ENCODE assay signal across 8 cellular contexts in the genomic region with DNA sequence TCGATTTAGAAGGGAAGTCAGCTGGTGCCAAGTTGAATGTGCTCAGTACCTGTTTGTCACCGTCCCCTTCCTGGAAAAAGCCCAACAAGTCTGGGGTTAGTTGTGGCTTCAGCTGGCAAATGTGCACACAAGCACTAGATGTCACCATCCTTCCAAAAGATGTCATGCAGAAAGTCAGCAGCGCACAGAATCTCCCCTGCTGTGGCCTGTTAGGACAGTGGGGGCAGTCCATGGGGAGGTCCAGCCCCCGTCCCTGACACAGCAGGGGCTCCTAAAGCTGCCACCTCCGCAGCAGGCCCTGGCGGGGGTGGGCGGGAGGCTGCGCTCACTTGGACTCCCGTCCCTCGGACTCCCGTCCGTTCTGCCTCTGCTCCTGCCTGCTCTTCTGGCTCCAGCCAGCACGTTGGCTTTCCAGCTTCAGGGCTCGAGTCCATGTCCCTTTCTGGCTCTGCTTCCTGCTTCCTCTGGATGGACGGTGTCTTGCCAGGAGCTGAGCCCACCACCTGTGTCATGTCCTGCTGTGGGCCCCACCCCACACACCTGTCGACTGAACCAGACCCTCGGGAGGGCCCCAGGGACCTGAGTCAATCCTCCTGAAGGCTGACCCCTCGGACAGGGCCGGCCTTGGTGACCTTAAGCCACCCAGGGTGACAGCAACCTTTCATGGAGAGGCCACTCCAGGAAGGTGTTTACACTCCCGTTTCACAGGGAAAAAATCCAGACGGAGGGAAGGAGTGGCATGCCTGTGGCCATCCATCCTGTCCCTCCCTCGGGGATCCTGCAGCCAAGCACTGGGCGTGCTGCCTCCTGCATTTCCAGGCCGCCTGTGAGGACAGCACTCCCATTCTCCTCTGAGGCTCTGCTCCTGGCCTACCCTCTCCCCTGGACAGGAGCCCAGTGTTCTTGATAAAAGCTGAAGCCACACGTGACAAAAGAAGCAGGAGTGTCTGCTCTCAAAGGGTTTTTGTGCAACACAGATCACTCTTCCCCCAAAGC. TPM values are rescaled to one million over a fixed set of nuclear protein-coding genes. Genes with fewer than 3 reads are reported as not detected.
DNase-seq lines count a peak whose midpoint lies in the region; ATAC-seq, FAIRE-seq and TF ChIP-seq lines count a peak whose summit lies in the region.

No MANE protein-coding gene starts in this region.

- peak; percentile 49 for TF ChIP-seq CTCF in HFF-Myc (IDR thresholded peaks at IDR 0.05; ENCODE audit: low read depth, low read length, missing control alignments)
- peak; percentile 26 to 37 (median 27); a peak in 4 of 6 replicates for TF ChIP-seq CTCF in K562 (IDR thresholded peaks at IDR 0.05 in 2 of 3, conservative IDR thresholded peaks at IDR 0.05 in 1 of 3; ENCODE audit: insufficient read depth in 2 of 3, low read depth in 1 of 3, low read length in 3 of 3)

- H2AFZ ChIP-seq in K562 (ENCODE audit: low read depth, low read length) = no peak overlapping the region

- no peaks in the 10 kb centered on the region for H3K4me1 ChIP-seq in CD4-positive, CD25-positive, alpha-beta regulatory T cell (ENCODE audit: control insufficient read depth, insufficient read depth, low read length, poor library complexity, severe bottlenecking)
- peaks cover 0 to 5% of the 10 kb centered on the region in 2 experiments; a peak in 1 of 5 replicates for H3K4me1 ChIP-seq in K562 (replicated peaks in 1 of 2; ENCODE audit: control insufficient read depth in 2 of 2, insufficient read depth in 2 of 2, low read length in 2 of 2)

- H3K36me3 Mint-ChIP-seq in CD4-positive, CD25-positive, alpha-beta regulatory T cell = no peaks in the 10 kb centered on the region

- no peaks in the 10 kb centered on the region for H4K20me1 ChIP-seq in K562 (replicated peaks; ENCODE audit: control insufficient read depth, insufficient read depth, low read length)

- no peaks in the 10 kb centered on the region for H3K36me3 ChIP-seq in CD4-positive, CD25-positive, alpha-beta regulatory T cell (ENCODE audit: control insufficient read depth, insufficient read depth, low read length)
- no peaks in the 10 kb centered on the region for H3K36me3 ChIP-seq in K562 (ENCODE audit: control insufficient read depth, insufficient read depth, low read length)

- peak; percentile 49 for FAIRE-seq in K562 (lab: Jason Lieb, UNC)

- H3K9ac ChIP-seq in K562 (ENCODE audit: insufficient read depth in 1 of 2, low read depth in 2 of 2, low read length in 2 of 2) = no peak overlapping the region

- in situ Hi-C loops in K562 (cut with MboI) = no loop called here

- H3K9me3 Mint-ChIP-seq in CD4-positive, CD25-positive, alpha-beta regulatory T cell = no peaks in the 10 kb centered on the region

- POLR2A ChIA-PET in K562 (lab: Yijun Ruan, JAX) = interaction anchor here (0.6 to 0.7 kb wide), 2 partner anchors 14 to 42 kb away, joined by 3 read pairs; no protein-coding TSS in a partner anchor

- BruUV-seq in K562 (replicated peaks; lab: Mats Ljungman, UMichigan) = no TSS peak

- H3K79me2 ChIP-seq in K562 (ENCODE audit: control insufficient read depth, insufficient read depth, low read length) = no peaks in the 10 kb centered on the region

- H3K27ac ChIP-seq in CD4-positive, CD25-positive, alpha-beta regulatory T cell (ENCODE audit: insufficient read depth, low read length, poor library complexity, severe bottlenecking) = no peak overlapping the region
- no peak overlapping the region for H3K27ac ChIP-seq in K562 (ENCODE audit: extremely low read depth, low read depth, low read length)

- H3K9me1 ChIP-seq in K562 (ENCODE audit: control insufficient read depth, insufficient read depth, low read length) = no peaks in the 10 kb centered on the region

- no peak for TF ChIP-seq POLR2A in K562 (conservative IDR thresholded peaks at IDR 0.05)

- no peaks in the 10 kb centered on the region for H3K9me3 ChIP-seq in CD4-positive, CD25-positive, alpha-beta regulatory T cell (ENCODE audit: control insufficient read depth in 2 of 2, low read length in 2 of 2)
- H3K9me3 ChIP-seq in K562 (replicated peaks; ENCODE audit: control insufficient read depth, insufficient read depth, low read depth, low read length) = no peaks in the 10 kb centered on the region

- intact Hi-C loops in K562 (cut with micrococcal nuclease) = loop anchor here (10.0 kb wide), 1 partner anchor 163 kb away; no protein-coding TSS in a partner anchor

- peak; percentile 59 to 76 for ATAC-seq in CD4-positive, CD25-positive, alpha-beta regulatory T cell (ENCODE audit: low read depth in 2 of 2)
- peak; percentile 78 for ATAC-seq in K562
- no peak for ATAC-seq in GM19397 (IDR thresholded peaks at IDR 0.05; ENCODE audit: unreplicated experiment)
- ATAC-seq in HG02973 (IDR thresholded peaks at IDR 0.05; ENCODE audit: unreplicated experiment) = no peak

- peaks cover 15% of the 10 kb centered on the region for H3K27me3 Mint-ChIP-seq in CD4-positive, CD25-positive, alpha-beta regulatory T cell

- peak; percentile 11 to 56; a peak in 2 of 4 replicates for TF ChIP-seq RAD21 in K562 (CRISPR knock-in tag; conservative IDR thresholded peaks at IDR 0.05 in 1 of 2, IDR thresholded peaks at IDR 0.05 in 1 of 2)

- peak overlapping the region in 1 of 3 donors; percentile 31 for H3K27ac Mint-ChIP-seq in CD4-positive, CD25-positive, alpha-beta regulatory T cell

- TF ChIP-seq EP300 in K562 (IDR thresholded peaks at IDR 0.05; ENCODE audit: low read length) = no peak

- DNase-seq in CD4-positive, CD25-positive, alpha-beta regulatory T cell = peak in 2 of 3 donors; percentile 41 to 81
- no peak for DNase-seq in HFF-Myc (ENCODE audit: extremely low read depth, low read depth)
- peak; percentile 40 to 57 for DNase-seq in SHP77 (lab: John Stamatoyannopoulos, UW)
- DNase-seq in K562 (ENCODE audit: extremely low read depth in 1 of 4, low spot score in 3 of 4) = peak in 2 of 4 experiments; percentile 15
- DNase-seq in iris pigment epithelial cell (ENCODE audit: low read depth) = peak; percentile 57
- peak; percentile 53 to 56 for DNase-seq in stimulated activated CD4-positive, alpha-beta T cell treated with anti-CD3 and anti-CD28 coated beads, Interleukin-15, amount 100 ng/mL, for 48 hours (ENCODE audit: low read depth in 2 of 2)

- CTCF ChIA-PET in K562 (lab: Yijun Ruan, JAX; ENCODE audit: low intra/inter-chr PET ratio) = no interaction called here

- 0% methylated on average over 12 of the region's 25 CpGs for WGBS in K562 (ENCODE audit: insufficient coverage, low coverage, missing lambda C conversion rate)

- H3K27me3 ChIP-seq in CD4-positive, CD25-positive, alpha-beta regulatory T cell (ENCODE audit: control insufficient read depth, insufficient read depth, low read length) = no peaks in the 10 kb centered on the region
- H3K27me3 ChIP-seq in K562 (ENCODE audit: control insufficient read depth in 2 of 2, insufficient read depth in 2 of 2, low read length in 2 of 2) = peaks cover 4 to 55% of the 10 kb centered on the region in 2 experiments; a peak in 3 of 5 replicates

- H3K4me3 ChIP-seq in CD4-positive, CD25-positive, alpha-beta regulatory T cell (ENCODE audit: low read depth, low read length) = no peak overlapping the region
- no peak overlapping the region for H3K4me3 ChIP-seq in HFF-Myc (replicated peaks; ENCODE audit: low read depth, low read length)
- H3K4me3 ChIP-seq in K562 = no peak overlapping the region

- no peak overlapping the region for H3K4me3 Mint-ChIP-seq in CD4-positive, CD25-positive, alpha-beta regulatory T cell

- H3K4me1 Mint-ChIP-seq in CD4-positive, CD25-positive, alpha-beta regulatory T cell = peaks cover 0 to 6% (median 0%) of the 10 kb centered on the region in 4 donors

- no peak overlapping the region for H3K4me2 ChIP-seq in K562 (ENCODE audit: insufficient read depth, low read length)

RNA-seq across cellular contexts. Expression of gene RAB17, which starts 8.5 kb away (rescaled TPM):
- not detected for total RNA-seq in CD4-positive, CD25-positive, alpha-beta regulatory T cell
- not detected for polyA plus RNA-seq in CD4-positive, CD25-positive, alpha-beta regulatory T cell
- 0.09 TPM in 1 of 2 replicates, not detected in the other for total RNA-seq in K562 (2011; cell fraction: chromatin; rRNA removed; ENCODE audit: low replicate concordance)
- not detected in 2 replicates for total RNA-seq in K562 (2011; cell fraction: nucleolus; rRNA removed)
- total RNA-seq in K562 (2011; cell fraction: nucleoplasm; rRNA removed) = not detected in 2 replicates
- total RNA-seq in K562 (2014; rRNA removed) (not detected in 2 replicates), K562 (2014; rRNA removed; fragmentation: Illumina TruSeq; extraction: Trizol) (not detected in 2 replicates), K562 (2015; rRNA removed; fragmentation: Illumina TruSeq; extraction: Trizol) (not detected in 2 replicates), K562 (2021) (0.13 and 0.16 TPM in 2 replicates)
- polyA plus RNA-seq in K562 (2011; rRNA removed) (not detected in 2 replicates), K562 (2014; fragmentation: Illumina TruSeq; extraction: Trizol) (not detected in 2 replicates), K562 (2014; fragmentation: Nextera tagmentation; extraction: Ambion mirVana) (not detected), K562 (2014; rRNA removed) (not detected in 2 replicates)
- not detected in 2 replicates for polyA plus RNA-seq in K562 (2011; cell fraction: cytosol; rRNA removed)
- polyA plus RNA-seq in K562 (2011; cell fraction: nucleus; rRNA removed) = not detected in 2 replicates
- polyA plus RNA-seq in K562 (2012) = not detected in 2 replicates
- not detected in 2 replicates for polyA minus RNA-seq in K562 (2011; rRNA and poly(A)+ RNA removed)
- not detected in 2 replicates for polyA minus RNA-seq in K562 (2011; cell fraction: cytosol; rRNA and poly(A)+ RNA removed)
- not detected in 2 replicates for polyA minus RNA-seq in K562 (2011; cell fraction: nucleus; rRNA and poly(A)+ RNA removed)

RNA-seq across cellular contexts. Expression of gene PRLH, which starts 15.7 kb away (rescaled TPM):
- total RNA-seq in CD4-positive, CD25-positive, alpha-beta regulatory T cell = not detected
- polyA plus RNA-seq in CD4-positive, CD25-positive, alpha-beta regulatory T cell = not detected
- total RNA-seq in K562 (2011; cell fraction: chromatin; rRNA removed; ENCODE audit: low replicate concordance) = not detected in 2 replicates
- total RNA-seq in K562 (2011; cell fraction: nucleolus; rRNA removed) = not detected in 2 replicates
- total RNA-seq in K562 (2011; cell fraction: nucleoplasm; rRNA removed) = not detected in 2 replicates
- total RNA-seq in K562 (2014; rRNA removed) (not detected in 2 replicates), K562 (2014; rRNA removed; fragmentation: Illumina TruSeq; extraction: Trizol) (not detected in 2 replicates), K562 (2015; rRNA removed; fragmentation: Illumina TruSeq; extraction: Trizol) (not detected in 2 replicates), K562 (2021) (not detected in 2 replicates)
- polyA plus RNA-seq in K562 (2011; rRNA removed) (not detected in 2 replicates), K562 (2014; fragmentation: Illumina TruSeq; extraction: Trizol) (not detected in 2 replicates), K562 (2014; fragmentation: Nextera tagmentation; extraction: Ambion mirVana) (not detected), K562 (2014; rRNA removed) (not detected in 2 replicates)
- polyA plus RNA-seq in K562 (2011; cell fraction: cytosol; rRNA removed) = not detected in 2 replicates
- polyA plus RNA-seq in K562 (2011; cell fraction: nucleus; rRNA removed) = not detected in 2 replicates
- not detected in 2 replicates for polyA plus RNA-seq in K562 (2012)
- polyA minus RNA-seq in K562 (2011; rRNA and poly(A)+ RNA removed) = not detected in 2 replicates
- polyA minus RNA-seq in K562 (2011; cell fraction: cytosol; rRNA and poly(A)+ RNA removed) = not detected in 2 replicates
- polyA minus RNA-seq in K562 (2011; cell fraction: nucleus; rRNA and poly(A)+ RNA removed) = not detected in 2 replicates

RNA-seq across cellular contexts. Expression of gene LRRFIP1, which starts 45.3 kb away (rescaled TPM):
- 183 TPM for total RNA-seq in CD4-positive, CD25-positive, alpha-beta regulatory T cell
- 100 to 1,000 TPM in 1 of 4 donors, 10 to 100 TPM in 3; 69.4 to 107 (median 77.1) TPM for polyA plus RNA-seq in CD4-positive, CD25-positive, alpha-beta regulatory T cell
- 39.0 and 77.6 TPM in 2 replicates for total RNA-seq in K562 (2011; cell fraction: chromatin; rRNA removed; ENCODE audit: low replicate concordance)
- 15.0 and 23.0 TPM in 2 replicates for total RNA-seq in K562 (2011; cell fraction: nucleolus; rRNA removed)
- total RNA-seq in K562 (2011; cell fraction: nucleoplasm; rRNA removed) = 45.0 and 78.0 TPM in 2 replicates
- 31.6 and 32.2 TPM in 2 replicates for total RNA-seq in K562 (2014; rRNA removed)
- 33.1 and 38.9 TPM in 2 replicates for total RNA-seq in K562 (2014; rRNA removed; fragmentation: Illumina TruSeq; extraction: Trizol)
- total RNA-seq in K562 (2015; rRNA removed; fragmentation: Illumina TruSeq; extraction: Trizol) = 25.5 and 28.1 TPM in 2 replicates
- 31.3 and 31.4 TPM in 2 replicates for total RNA-seq in K562 (2021)
- 18.3 and 26.8 TPM in 2 replicates for polyA plus RNA-seq in K562 (2011; rRNA removed)
- 8.0 and 11.2 TPM in 2 replicates for polyA plus RNA-seq in K562 (2011; cell fraction: cytosol; rRNA removed)
- polyA plus RNA-seq in K562 (2011; cell fraction: nucleus; rRNA removed) = 15.4 and 17.6 TPM in 2 replicates
- 21.8 and 26.9 TPM in 2 replicates for polyA plus RNA-seq in K562 (2012)
- 41.9 and 45.2 TPM in 2 replicates for polyA plus RNA-seq in K562 (2014; fragmentation: Illumina TruSeq; extraction: Trizol)
- 10 to 100 TPM; 13.1 to 13.8 TPM for polyA plus RNA-seq in K562 (2014; fragmentation: Nextera tagmentation; extraction: Ambion mirVana)
- 35.6 and 39.5 TPM in 2 replicates for polyA plus RNA-seq in K562 (2014; rRNA removed)
- 46.2 and 50.8 TPM in 2 replicates for polyA minus RNA-seq in K562 (2011; rRNA and poly(A)+ RNA removed)
- polyA minus RNA-seq in K562 (2011; cell fraction: cytosol; rRNA and poly(A)+ RNA removed) = 14.3 and 18.8 TPM in 2 replicates
- 12.4 and 19.2 TPM in 2 replicates for polyA minus RNA-seq in K562 (2011; cell fraction: nucleus; rRNA and poly(A)+ RNA removed)

Comparison
In these comparisons a context has a peak if more than half of its experiments do, and no peak if none do; other contexts are left out.
1. ATAC-seq: peak in CD4-positive, CD25-positive, alpha-beta regulatory T cell (2 of 2) and K562 (single experiment); none in GM19397 (single experiment) and HG02973 (single experiment).